In the genomic region with DNA sequence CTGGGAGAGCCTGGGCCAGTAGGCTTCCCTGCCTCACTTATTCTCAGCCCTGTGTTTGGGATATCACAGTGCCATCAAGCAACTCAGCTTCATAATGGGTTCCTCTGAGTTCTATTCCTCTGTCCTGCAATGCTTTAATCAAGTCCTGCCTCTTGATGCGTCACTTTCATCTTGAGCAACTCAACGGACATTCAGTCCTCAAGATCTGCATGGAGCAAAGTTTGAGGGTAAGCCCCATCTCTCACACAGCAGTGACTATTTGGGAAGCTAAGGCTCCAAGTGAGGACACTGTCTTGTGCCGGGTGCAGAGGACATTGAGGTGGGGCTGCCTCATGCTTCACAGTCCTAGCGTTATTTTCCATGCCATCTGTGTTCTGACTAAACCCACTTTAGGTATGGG, we compare ENCODE assay signal across 18 cellular contexts. TPM values are rescaled to one million over a fixed set of nuclear protein-coding genes. Genes with fewer than 3 reads are reported as not detected.
A peak's percentile ranks its signal among the peaks of the same experiment; 100 is the strongest.
DNase-seq lines count a peak whose midpoint lies in the region; ATAC-seq, FAIRE-seq and TF ChIP-seq lines count a peak whose summit lies in the region.
"Had no signal": no experiment of that assay in that cellular context is flagged by ENCODE, and none has a peak within 500 bp of the region (broad histone marks: within the 10 kb centered on the region; RNA-seq: fewer than 3 reads in every experiment).

No MANE protein-coding gene starts in this region.

- RAD21 ChIA-PET in HCT116 (lab: Charles Lee; ENCODE audit: low non-redundant PET in 1 of 2, low total read pairs in 2 of 2, uncharacterized antibody in 2 of 2, unreplicated experiment in 2 of 2), result no interaction called here

- DNase-seq in A549 (ENCODE audit: low read depth in 1 of 2, low spot score in 1 of 2) (no peak), HCT116 (ENCODE audit: low read depth, low spot score) (no peak), RWPE1 (ENCODE audit: low spot score) (no peak), fibroblast of mammary gland (ENCODE audit: low read depth) (peak; percentile 75), NCI-H1417 (lab: John Stamatoyannopoulos, UW) (no peak), NCI-H526 (lab: John Stamatoyannopoulos, UW) (no peak)
- DNase-seq: BE2C, EL, HFFc6, MM.1S, NCI-H1417 treated with DMSO at 0.1 percent for 48 hours, NCI-H2029, NCI-H510A, OCI-M1, Right ventricle myocardium superior had no signal

- H3K9ac ChIP-seq in HCT116 (ENCODE audit: low read length), result no peak overlapping the region

- no TSS peak for BruUV-seq in HCT116 (replicated peaks; lab: Mats Ljungman, UMichigan)

- H3K79me2 ChIP-seq in HCT116 (ENCODE audit: insufficient read depth, low read length), result no peaks in the 10 kb centered on the region

- CTCF ChIA-PET in A549 (lab: Yijun Ruan, JAX) (interaction anchor here (0.6 to 2.8 kb wide), 15 partner anchors 9 to 761 kb away, joined by 3 to 8 read pairs (median 3); a partner anchor contains a TSS), HCT116 (lab: Charles Lee) (no interaction called here), RWPE1 (lab: Yijun Ruan, JAX) (interaction anchor here (0.9 to 2.0 kb wide), 2 partner anchors 9 to 48 kb away, joined by 3 to 8 read pairs; no protein-coding TSS in a partner anchor)

- ATAC-seq in A549 (no peak), HCT116 (no peak), GM21381 (IDR thresholded peaks at IDR 0.05; ENCODE audit: unreplicated experiment) (no peak), GM18505 (IDR thresholded peaks at IDR 0.05; ENCODE audit: unreplicated experiment) (no peak)

- TF ChIP-seq RAD21 in A549 (conservative IDR thresholded peaks at IDR 0.05 in 1 of 2, IDR thresholded peaks at IDR 0.05 in 1 of 2), result no peak
- no peak for TF ChIP-seq RAD21 in HCT116 (IDR thresholded peaks at IDR 0.05; ENCODE audit: low read depth)

- no peak for TF ChIP-seq POLR2A in A549 (IDR thresholded peaks at IDR 0.05; ENCODE audit: low read length)
- TF ChIP-seq POLR2A in HCT116 (IDR thresholded peaks at IDR 0.05; ENCODE audit: borderline replicate concordance, extremely low read depth, insufficient read depth, insufficient read length), result no peak
- TF ChIP-seq POLR2A in GM18505 (IDR thresholded peaks at IDR 0.05; ENCODE audit: borderline replicate concordance, extremely low read depth, insufficient read depth, insufficient read length), result no peak

- TF ChIP-seq CTCF in A549 (IDR thresholded peaks at IDR 0.05) (no peak), HCT116 (IDR thresholded peaks at IDR 0.05 in 2 of 3, conservative IDR thresholded peaks at IDR 0.05 in 1 of 3; ENCODE audit: borderline replicate concordance in 1 of 3, insufficient read depth in 1 of 3, low read depth in 2 of 3, low read length in 2 of 3) (no peak), RWPE1 (conservative IDR thresholded peaks at IDR 0.05; ENCODE audit: low read depth) (no peak), fibroblast of mammary gland (conservative IDR thresholded peaks at IDR 0.05; ENCODE audit: control insufficient read depth, insufficient read depth, low read depth, low read length) (no peak)

- H2AFZ ChIP-seq in HCT116 (ENCODE audit: low read depth, low read length, poor library complexity, severe bottlenecking), result no peak overlapping the region

- POLR2A ChIA-PET in A549 (lab: Yijun Ruan, JAX) (no interaction called here), HCT116 (lab: Charles Lee) (no interaction called here), RWPE1 (lab: Yijun Ruan, JAX; ENCODE audit: low non-redundant PET) (interaction anchor here (0.9 to 1.5 kb wide), 3 partner anchors 9 to 53 kb away, joined by 3 to 5 read pairs (median 4); no protein-coding TSS in a partner anchor)

- peak overlapping the region; percentile 65 to 87 for H3K27ac ChIP-seq in A549
- H3K27ac ChIP-seq in HCT116 (ENCODE audit: low read depth, low read length), result no peak overlapping the region
- H3K27ac ChIP-seq in RWPE1, result peak overlapping the region; percentile 93

- H3K4me2 ChIP-seq in A549 (peak overlapping the region; percentile 65; the same call in 2 of the 3 replicates), HCT116 (ENCODE audit: low read length) (peak overlapping the region; percentile 67)

- no peaks in the 10 kb centered on the region for H4K20me1 ChIP-seq in HCT116 (ENCODE audit: insufficient read depth)

- no peaks in the 10 kb centered on the region for H3K27me3 ChIP-seq in HCT116 (ENCODE audit: insufficient read depth, low read length)
- H3K27me3 ChIP-seq: BE2C had no signal

- intact Hi-C loops in HCT116 (cut with micrococcal nuclease), result no loop called here

- WGBS in A549 (ENCODE audit: missing lambda C conversion rate), result 96% methylated on average over 4 of the region's 4 CpGs

- H3K9me2 ChIP-seq in HCT116 (ENCODE audit: insufficient read depth), result no peaks in the 10 kb centered on the region

- no peak for FAIRE-seq in A549 (lab: Jason Lieb, UNC)
- FAIRE-seq: H1 had no signal

- no peak for TF ChIP-seq EP300 in A549 (IDR thresholded peaks at IDR 0.05)

- 0 out of 3 replicates have a peak, but pooled peaks cover 2% of the 10 kb centered on the region for H3K9me3 ChIP-seq in A549
- H3K9me3 ChIP-seq in HCT116 (ENCODE audit: control insufficient read depth in 1 of 2, insufficient read depth in 1 of 2, low read depth in 1 of 2, low read length in 2 of 2), result no peaks in the 10 kb centered on the region
- H3K9me3 ChIP-seq: BE2C had no signal

- H3K4me1 ChIP-seq in A549 (peaks cover 60% of the 10 kb centered on the region), HCT116 (ENCODE audit: control insufficient read depth in 1 of 2, insufficient read depth in 2 of 2, low read length in 2 of 2) (peaks cover 10 to 41% of the 10 kb centered on the region in 2 experiments)

- H3K36me3 ChIP-seq in HCT116 (ENCODE audit: control insufficient read depth in 1 of 2, insufficient read depth in 2 of 2, low read length in 2 of 2), result no peaks in the 10 kb centered on the region
- H3K36me3 ChIP-seq: BE2C had no signal

- H3K4me3 ChIP-seq in A549 (no peak overlapping the region), HCT116 (replicated peaks in 1 of 2; ENCODE audit: low read depth in 1 of 2, low read length in 2 of 2) (no peak overlapping the region), fibroblast of mammary gland (ENCODE audit: control insufficient read depth, low read depth, low read length) (no peak overlapping the region)

TF ChIP-seq in A549, 52 proteins besides CTCF, POLR2A, EP300 and RAD21 (continues in another document):
- TF ChIP-seq CHD2 (IDR thresholded peaks at IDR 0.05; ENCODE audit: low read length, partially characterized antibody) (no peak), POLR2AphosphoS2 (conservative IDR thresholded peaks at IDR 0.05; ENCODE audit: low read length) (no peak), JUN (IDR thresholded peaks at IDR 0.05) (no peak), PHF8 (IDR thresholded peaks at IDR 0.05; ENCODE audit: borderline replicate concordance, low read depth) (no peak), FOXS1 (CRISPR knock-in tag; IDR thresholded peaks at IDR 0.05) (no peak), NFE2L2 (conservative IDR thresholded peaks at IDR 0.05; ENCODE audit: low read length) (no peak), CHD4 (IDR thresholded peaks at IDR 0.05; ENCODE audit: borderline replicate concordance) (no peak), MAZ (IDR thresholded peaks at IDR 0.05; ENCODE audit: borderline replicate concordance, low read depth, low read length) (no peak)
- TF ChIP-seq, protein P1, sequence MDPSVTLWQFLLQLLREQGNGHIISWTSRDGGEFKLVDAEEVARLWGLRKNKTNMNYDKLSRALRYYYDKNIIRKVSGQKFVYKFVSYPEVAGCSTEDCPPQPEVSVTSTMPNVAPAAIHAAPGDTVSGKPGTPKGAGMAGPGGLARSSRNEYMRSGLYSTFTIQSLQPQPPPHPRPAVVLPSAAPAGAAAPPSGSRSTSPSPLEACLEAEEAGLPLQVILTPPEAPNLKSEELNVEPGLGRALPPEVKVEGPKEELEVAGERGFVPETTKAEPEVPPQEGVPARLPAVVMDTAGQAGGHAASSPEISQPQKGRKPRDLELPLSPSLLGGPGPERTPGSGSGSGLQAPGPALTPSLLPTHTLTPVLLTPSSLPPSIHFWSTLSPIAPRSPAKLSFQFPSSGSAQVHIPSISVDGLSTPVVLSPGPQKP (IDR thresholded peaks at IDR 0.05; ENCODE audit: low read depth, low read length), result no peak

TF ChIP-seq in HCT116, 20 proteins besides CTCF, POLR2A, EP300 and RAD21:
- TF ChIP-seq YY1 (IDR thresholded peaks at IDR 0.05; ENCODE audit: extremely low read depth, insufficient replicate concordance, low read depth, low read length) (no peak), ELF1 (IDR thresholded peaks at IDR 0.05; ENCODE audit: borderline replicate concordance, low read depth) (no peak), FOSL1 (IDR thresholded peaks at IDR 0.05; ENCODE audit: low read depth) (no peak), SP1 (IDR thresholded peaks at IDR 0.05; ENCODE audit: low read depth) (no peak)
- TF ChIP-seq, protein P2, sequence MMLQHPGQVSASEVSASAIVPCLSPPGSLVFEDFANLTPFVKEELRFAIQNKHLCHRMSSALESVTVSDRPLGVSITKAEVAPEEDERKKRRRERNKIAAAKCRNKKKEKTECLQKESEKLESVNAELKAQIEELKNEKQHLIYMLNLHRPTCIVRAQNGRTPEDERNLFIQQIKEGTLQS (IDR thresholded peaks at IDR 0.05), result no peak

RNA-seq across cellular contexts. Expression of a gene that starts 50.9 kb away (rescaled TPM):
- polyA plus RNA-seq in A549 (2011; rRNA removed), result 0.26 and 0.34 TPM in 2 replicates
- 0.13 and 0.19 TPM in 2 replicates for polyA plus RNA-seq in A549 (2012; cell fraction: cytosol; rRNA removed)
- polyA plus RNA-seq in A549 (2012; cell fraction: nucleus; rRNA removed), result 0.37 and 0.75 TPM in 2 replicates
- polyA plus RNA-seq in A549 (2017; fragmentation: RNase III; extraction: RNeasy Plus Mini Kit Qiagen cat#74134 plus additional on column Dnase treatment), result 0.81 to 1.4 TPM (median 1.2 TPM) in 3 replicates
- 0.68 and 1.3 TPM in 2 replicates for polyA minus RNA-seq in A549 (2011; rRNA and poly(A)+ RNA removed)
- 0.49 TPM for total RNA-seq in HCT116 (2021; ENCODE audit: unreplicated experiment)
- polyA plus RNA-seq in HCT116 (2012), result 0.27 and 0.33 TPM in 2 replicates

RNA-seq across cellular contexts. Expression of a gene that starts 52.3 kb away (rescaled TPM):
- 45.7 and 50.6 TPM in 2 replicates for polyA plus RNA-seq in A549 (2011; rRNA removed)
- 26.7 and 37.2 TPM in 2 replicates for polyA plus RNA-seq in A549 (2012; cell fraction: cytosol; rRNA removed)
- polyA plus RNA-seq in A549 (2012; cell fraction: nucleus; rRNA removed), result 89.7 and 95.0 TPM in 2 replicates
- polyA plus RNA-seq in A549 (2017; fragmentation: RNase III; extraction: RNeasy Plus Mini Kit Qiagen cat#74134 plus additional on column Dnase treatment), result 68.1 to 73.4 TPM (median 69.0 TPM) in 3 replicates
- polyA minus RNA-seq in A549 (2011; rRNA and poly(A)+ RNA removed), result 86.7 and 103 TPM in 2 replicates
- 44.8 TPM for total RNA-seq in HCT116 (2021; ENCODE audit: unreplicated experiment)
- 21.9 and 28.4 TPM in 2 replicates for polyA plus RNA-seq in HCT116 (2012)
